ENCODE assay signal across 1 cellular context in genomic region chrX:136157187-136157586, GRCh38.
TF ChIP-seq lines count a peak whose summit lies in the region.

No MANE protein-coding gene starts in this region.

TF ChIP-seq in K562, 482 proteins besides CTCF, POLR2A, EP300 and RAD21:
- TF ChIP-seq BRD9 (IDR thresholded peaks at IDR 0.05; ENCODE audit: low read depth, partially characterized antibody) (no peak), YBX1 (IDR thresholded peaks at IDR 0.05) (no peak), ZNF134 (CRISPR knock-in tag; conservative IDR thresholded peaks at IDR 0.05) (no peak), SPI1 (IDR thresholded peaks at IDR 0.05; ENCODE audit: borderline replicate concordance, low read depth, low read length) (peak; percentile 25; the same call in 1 of the 2 replicates)
TF ChIP-seq in K562: peak in this region for 1.
